8 cellular contexts compared by ENCODE assay signal in the genomic region with DNA sequence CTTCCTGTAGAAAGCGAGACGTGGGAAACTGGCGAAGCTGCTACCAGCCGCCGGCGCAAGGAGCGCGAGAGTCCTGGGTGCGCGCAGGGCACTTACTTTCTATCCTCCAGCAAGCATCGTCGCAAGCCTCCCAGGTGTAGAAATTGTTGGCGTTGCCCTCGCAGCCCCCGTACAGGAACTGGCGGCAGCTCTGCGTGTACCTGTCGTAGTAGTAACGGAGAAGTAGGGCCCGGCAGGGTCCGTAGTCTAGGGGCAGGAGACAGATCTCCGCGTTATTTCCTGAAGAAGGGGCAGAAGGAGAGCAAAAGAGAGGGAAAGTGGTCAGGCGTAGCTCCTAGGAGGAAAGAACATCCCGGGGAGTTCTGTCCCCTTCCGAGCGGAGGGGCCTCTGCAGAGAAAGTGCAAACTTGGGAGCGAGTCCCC. TPM values are rescaled to one million over a fixed set of nuclear protein-coding genes. Genes with fewer than 3 reads are reported as not detected.
DNase-seq lines count a peak whose midpoint lies in the region; ATAC-seq lines count a peak whose summit lies in the region.

No MANE protein-coding gene starts in this region.

- H3K18ac ChIP-seq in neuronal stem cell (ENCODE audit: low read length): peak overlapping the region; percentile 96

- H3K79me1 ChIP-seq in neuronal stem cell (ENCODE audit: low read depth, low read length): no peaks in the 10 kb centered on the region

- H3K4me1 ChIP-seq in neuronal stem cell (ENCODE audit: control insufficient read depth in 2 of 2, insufficient read depth in 1 of 2, low read depth in 1 of 2, low read length in 2 of 2): no peaks in the 10 kb centered on the region

- H2BK12ac ChIP-seq in neuronal stem cell (ENCODE audit: low read length): no peak overlapping the region

- no peak overlapping the region for H3K14ac ChIP-seq in neuronal stem cell (ENCODE audit: low read length)

- no CpG with 5 or more reads among the region's 28 CpGs for WGBS in neuronal stem cell (ENCODE audit: extremely low coverage in 2 of 2, insufficient read length in 2 of 2, insufficient replicate concordance in 1 of 2), 2 donors

- no peak overlapping the region for H3K4ac ChIP-seq in neuronal stem cell (ENCODE audit: low read length)

- H3K23ac ChIP-seq in neuronal stem cell (ENCODE audit: low read depth, low read length, poor library complexity): no peak overlapping the region

- H3K27me3 ChIP-seq in neuronal stem cell (ENCODE audit: control insufficient read depth in 3 of 3, insufficient read depth in 3 of 3, low read depth in 1 of 3, low read length in 3 of 3): peaks cover 0 to 10% (median 0%) of the 10 kb centered on the region in 3 experiments

- no peaks in the 10 kb centered on the region for H3K9me3 Mint-ChIP-seq in activated CD4-positive, alpha-beta T cell treated with anti-CD3 and anti-CD28 coated beads, Interleukin-2, amount 10 ng/mL, durations not matched to agents 24 days and 14 days

- H3K4me3 ChIP-seq in SK-N-MC: peak overlapping the region; percentile 78
- peak overlapping the region; percentile 76 to 86 for H3K4me3 ChIP-seq in neuronal stem cell (ENCODE audit: low read length in 2 of 2)

- H2AFZ ChIP-seq in neuronal stem cell (ENCODE audit: low read length): peak overlapping the region; percentile 95

- peak overlapping the region; percentile 75 for H3K4me3 Mint-ChIP-seq in activated CD4-positive, alpha-beta T cell treated with anti-CD3 and anti-CD28 coated beads, Interleukin-2, amount 10 ng/mL, durations not matched to agents 24 days and 14 days

- no peak overlapping the region for H3K27ac ChIP-seq in SK-N-MC
- no peak overlapping the region for H3K27ac ChIP-seq in neuronal stem cell (replicated peaks; ENCODE audit: low read length)

- H3K36me3 Mint-ChIP-seq in activated CD4-positive, alpha-beta T cell treated with anti-CD3 and anti-CD28 coated beads, Interleukin-2, amount 10 ng/mL, durations not matched to agents 24 days and 14 days (ENCODE audit: low read depth): no peaks in the 10 kb centered on the region

- ATAC-seq in HG02852 (IDR thresholded peaks at IDR 0.05; ENCODE audit: unreplicated experiment) (peak; percentile 41), HG03457 (IDR thresholded peaks at IDR 0.05; ENCODE audit: unreplicated experiment) (no peak)

- peak overlapping the region; percentile 94 for H2BK120ac ChIP-seq in neuronal stem cell (ENCODE audit: low read depth, low read length)

- peak overlapping the region; percentile 98 for H3K4me2 ChIP-seq in neuronal stem cell (ENCODE audit: insufficient read depth, low read length, poor library complexity, severe bottlenecking)

- DNase-seq in activated CD4-positive, alpha-beta T cell treated with anti-CD3 and anti-CD28 coated beads, Interleukin-2, amount 10 ng/mL, durations not matched to agents 24 days and 14 days: peak; percentile 58
- DNase-seq in activated CD4-positive, alpha-beta T cell treated with anti-CD3 and anti-CD28 coated beads for 4 hours: no peak
- DNase-seq in SK-N-MC (ENCODE audit: low read depth, low spot score): no peak
- DNase-seq in fibroblast of peridontal ligament (ENCODE audit: extremely low read depth): peak; percentile 69
- peak; percentile 21 for DNase-seq in neuronal stem cell (ENCODE audit: low spot score)
- DNase-seq in GDM1 (lab: John Stamatoyannopoulos, UW): no peak

- no peaks in the 10 kb centered on the region for H3K36me3 ChIP-seq in SK-N-MC (ENCODE audit: insufficient read depth, low read length)
- peaks cover 0 to 33% of the 10 kb centered on the region in 2 donors for H3K36me3 ChIP-seq in neuronal stem cell (replicated peaks in 1 of 2; ENCODE audit: control insufficient read depth in 2 of 2, insufficient read depth in 2 of 2, low read length in 2 of 2)

- peaks cover 8% of the 10 kb centered on the region for H3K4me1 Mint-ChIP-seq in activated CD4-positive, alpha-beta T cell treated with anti-CD3 and anti-CD28 coated beads, Interleukin-2, amount 10 ng/mL, durations not matched to agents 24 days and 14 days

- H3K9me3 ChIP-seq in SK-N-MC (ENCODE audit: low read depth, low read length) (no peaks in the 10 kb centered on the region), neuronal stem cell (replicated peaks in 1 of 2; ENCODE audit: control insufficient read depth in 2 of 2, insufficient read depth in 1 of 2, low read depth in 1 of 2, low read length in 2 of 2) (no peaks in the 10 kb centered on the region)

- H2BK5ac ChIP-seq in neuronal stem cell (ENCODE audit: low read length): no peak overlapping the region

- H2BK15ac ChIP-seq in neuronal stem cell (ENCODE audit: low read length): peak overlapping the region; percentile 26

- intact Hi-C loops in activated CD4-positive, alpha-beta T cell treated with anti-CD3 and anti-CD28 coated beads, Interleukin-2, amount 10 ng/mL, durations not matched to agents 24 days and 14 days (cut with micrococcal nuclease): no loop called here

- peaks cover 51% of the 10 kb centered on the region for H3K27me3 Mint-ChIP-seq in activated CD4-positive, alpha-beta T cell treated with anti-CD3 and anti-CD28 coated beads, Interleukin-2, amount 10 ng/mL, durations not matched to agents 24 days and 14 days

- H3K27ac Mint-ChIP-seq in activated CD4-positive, alpha-beta T cell treated with anti-CD3 and anti-CD28 coated beads, Interleukin-2, amount 10 ng/mL, durations not matched to agents 24 days and 14 days: no peak overlapping the region

- no peak overlapping the region for H2AK5ac ChIP-seq in neuronal stem cell (ENCODE audit: low read depth, low read length)

- H4K8ac ChIP-seq in neuronal stem cell (ENCODE audit: low read depth, low read length): no peak overlapping the region

- H3K9ac ChIP-seq in SK-N-MC (ENCODE audit: insufficient read length) (peak overlapping the region; percentile 30), neuronal stem cell (ENCODE audit: low read depth, low read length, poor library complexity) (peak overlapping the region; percentile 80)

- no peak overlapping the region for H4K91ac ChIP-seq in neuronal stem cell (ENCODE audit: low read depth, low read length, poor library complexity)

RNA-seq across cellular contexts. Expression of a gene that starts 0.5 kb away (rescaled TPM):
- not detected in 2 replicates for total RNA-seq in activated CD4-positive, alpha-beta T cell treated with anti-CD3 and anti-CD28 coated beads, Interleukin-2, amount 10 ng/mL, durations not matched to agents 24 days and 14 days
- polyA plus RNA-seq in neuronal stem cell (2013, experiment 1 of 2): 4.7 TPM
- 5.2 TPM for polyA plus RNA-seq in neuronal stem cell (2013, experiment 2 of 2)

RNA-seq across cellular contexts. Expression of a gene that starts 16.3 kb away (rescaled TPM):
- total RNA-seq in activated CD4-positive, alpha-beta T cell treated with anti-CD3 and anti-CD28 coated beads, Interleukin-2, amount 10 ng/mL, durations not matched to agents 24 days and 14 days: not detected in 2 replicates
- 0.33 TPM for polyA plus RNA-seq in neuronal stem cell (2013, experiment 1 of 2)
- 0.42 TPM for polyA plus RNA-seq in neuronal stem cell (2013, experiment 2 of 2)

RNA-seq across cellular contexts. Expression of a gene that starts 31.5 kb away (rescaled TPM):
- total RNA-seq in activated CD4-positive, alpha-beta T cell treated with anti-CD3 and anti-CD28 coated beads, Interleukin-2, amount 10 ng/mL, durations not matched to agents 24 days and 14 days: not detected in 2 replicates
- polyA plus RNA-seq in neuronal stem cell (2013, experiment 1 of 2): 2.2 TPM
- polyA plus RNA-seq in neuronal stem cell (2013, experiment 2 of 2): 2.5 TPM

Comparison
In these comparisons a context has a peak if more than half of its experiments do, and no peak if none do; other contexts are left out.
1. DNase-seq: peak in activated CD4-positive, alpha-beta T cell treated with anti-CD3 and anti-CD28 coated beads, Interleukin-2, amount 10 ng/mL, durations not matched to agents 24 days and 14 days (single experiment), fibroblast of peridontal ligament (single experiment) and neuronal stem cell (single experiment); none in activated CD4-positive, alpha-beta T cell treated with anti-CD3 and anti-CD28 coated beads for 4 hours (0 of 2), SK-N-MC (single experiment) and GDM1 (single experiment).